ENCODE assay signal across 16 cellular contexts in the genomic region with DNA sequence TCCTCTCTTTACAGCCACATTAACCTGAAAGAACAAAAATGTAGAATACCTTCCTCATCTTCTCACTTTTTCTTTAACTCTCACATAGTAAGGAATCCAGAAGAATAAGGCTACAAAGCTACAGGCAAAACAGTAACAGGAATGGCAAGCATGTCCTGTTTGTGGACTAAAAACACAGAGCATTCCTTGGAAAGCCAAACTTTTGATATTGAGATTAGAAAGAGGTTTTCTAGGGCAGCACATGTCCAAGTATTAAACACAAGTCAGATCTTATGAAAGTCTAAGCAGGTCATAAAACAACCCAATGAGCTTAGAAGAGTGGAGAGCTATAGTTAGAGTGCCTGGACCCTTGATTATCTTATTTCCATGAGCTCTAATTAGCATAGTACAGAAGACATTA. TPM values are rescaled to one million over a fixed set of nuclear protein-coding genes. Genes with fewer than 3 reads are reported as not detected.
A peak's percentile ranks its signal among the peaks of the same experiment; 100 is the strongest.
DNase-seq lines count a peak whose midpoint lies in the region; ATAC-seq and TF ChIP-seq lines count a peak whose summit lies in the region.
"Had no signal": no experiment of that assay in that cellular context is flagged by ENCODE, and none has a peak within 500 bp of the region (broad histone marks: within the 10 kb centered on the region; RNA-seq: fewer than 3 reads in every experiment).

No MANE protein-coding gene starts in this region.

- no peak for TF ChIP-seq CTCF in left ventricle myocardium inferior (IDR thresholded peaks at IDR 0.05; ENCODE audit: borderline replicate concordance)
- TF ChIP-seq CTCF in MCF 10A (IDR thresholded peaks at IDR 0.05; ENCODE audit: unreplicated experiment): no peak
- TF ChIP-seq CTCF in uterus (IDR thresholded peaks at IDR 0.05): no peak

- no TSS peak for BruUV-seq in MCF 10A (replicated peaks; lab: Mats Ljungman, UMichigan)

- H3K4me1 ChIP-seq in left ventricle myocardium inferior (peaks cover 29% of the 10 kb centered on the region), mucosa of rectum (ENCODE audit: control insufficient read depth in 2 of 2, insufficient read depth in 2 of 2, low read length in 2 of 2) (peaks cover 0 to 10% of the 10 kb centered on the region in 2 donors), uterus (peaks cover 0 to 4% of the 10 kb centered on the region in 2 donors)
- H3K4me1 ChIP-seq: sigmoid colon had no signal

- no peaks in the 10 kb centered on the region for H3K27me3 ChIP-seq in left ventricle myocardium inferior (ENCODE audit: low read depth)
- no peaks in the 10 kb centered on the region for H3K27me3 ChIP-seq in mucosa of rectum (ENCODE audit: control insufficient read depth in 2 of 2, insufficient read depth in 2 of 2, low read length in 2 of 2)
- no peaks in the 10 kb centered on the region for H3K27me3 ChIP-seq in uterus
- H3K27me3 ChIP-seq: sigmoid colon, thyroid gland had no signal

- no peak overlapping the region for H3K4me3 ChIP-seq in left ventricle myocardium inferior
- H3K4me3 ChIP-seq in mucosa of rectum (ENCODE audit: low read length in 2 of 2): no peak overlapping the region
- no peak overlapping the region for H3K4me3 ChIP-seq in uterus
- H3K4me3 ChIP-seq: GM12878, sigmoid colon, thyroid gland had no signal

- H3K9me3 ChIP-seq in left ventricle myocardium inferior (replicated peaks): no peaks in the 10 kb centered on the region
- peaks cover 0 to 2% of the 10 kb centered on the region in 2 donors for H3K9me3 ChIP-seq in mucosa of rectum (ENCODE audit: control insufficient read depth in 2 of 2, low read length in 2 of 2)
- no peaks in the 10 kb centered on the region for H3K9me3 ChIP-seq in uterus
- H3K9me3 ChIP-seq: sigmoid colon, thyroid gland had no signal

- DNase-seq in left ventricle myocardium inferior: no peak
- DNase-seq in Right ventricle myocardium superior: no peak
- no peak for DNase-seq in MCF 10A (ENCODE audit: unreplicated experiment)
- no peak for DNase-seq in uterus
- DNase-seq in activated CD4-positive, alpha-beta T cell treated with anti-CD3 and anti-CD28 coated beads for 4 hours: no peak
- no peak for DNase-seq in substantia nigra (lab: John Stamatoyannopoulos, UW)
- DNase-seq in activated CD4-positive, alpha-beta T cell treated with anti-CD3 and anti-CD28 coated beads, Interleukin-2, amount 10 ng/mL, durations not matched to agents 7 days and 5 days: no peak
- DNase-seq: caudate nucleus, DMS153, GOT3, islet precursor cell, sigmoid colon, thyroid gland had no signal

- H3K27ac Mint-ChIP-seq in MCF 10A (ENCODE audit: low read depth, unreplicated experiment): peak overlapping the region; percentile 81
- H3K27ac Mint-ChIP-seq in activated CD4-positive, alpha-beta T cell treated with anti-CD3 and anti-CD28 coated beads, Interleukin-2, amount 10 ng/mL, durations not matched to agents 7 days and 5 days: no peak overlapping the region

- H3K27ac ChIP-seq in left ventricle myocardium inferior (replicated peaks) (peak overlapping the region; percentile 82), mucosa of rectum (ENCODE audit: low read depth in 2 of 2, low read length in 2 of 2) (peak overlapping the region; percentile 33 to 62), uterus (peak overlapping the region; percentile 56 to 75), substantia nigra (ENCODE audit: low read depth, low read length, poor library complexity, severe bottlenecking) (no peak overlapping the region)

- POLR2A ChIA-PET in MCF 10A (lab: Yijun Ruan, JAX): interaction anchor here (0.6 kb wide), 1 partner anchor 629 kb away, joined by 3 read pairs; no protein-coding TSS in a partner anchor
- POLR2A ChIA-PET in activated CD4-positive, alpha-beta T cell treated with anti-CD3 and anti-CD28 coated beads, Interleukin-2, amount 10 ng/mL, durations not matched to agents 7 days and 5 days (lab: Charles Lee): no interaction called here

- no peak overlapping the region for H3K9ac ChIP-seq in mucosa of rectum (ENCODE audit: low read depth in 1 of 2, low read length in 2 of 2)

- no peaks in the 10 kb centered on the region for H3K36me3 ChIP-seq in left ventricle myocardium inferior
- H3K36me3 ChIP-seq in mucosa of rectum (ENCODE audit: control insufficient read depth in 2 of 2, insufficient read depth in 2 of 2, low read length in 2 of 2): no peaks in the 10 kb centered on the region
- H3K36me3 ChIP-seq in uterus: no peaks in the 10 kb centered on the region
- H3K36me3 ChIP-seq: sigmoid colon, thyroid gland had no signal

- intact Hi-C loops in left ventricle myocardium inferior (cut with micrococcal nuclease): loop anchor here (5.0 kb wide), 1 partner anchor 70 kb away; no protein-coding TSS in a partner anchor
- intact Hi-C loops in Right ventricle myocardium superior (cut with DNase I): no loop called here
- intact Hi-C loops in MCF 10A (cut with micrococcal nuclease): loop anchor here (2.0 kb wide), 1 partner anchor 128 kb away; the partner anchor contains the start of gene TMSB4X
- intact Hi-C loops in uterus (cut with DNase I; ENCODE audit: low total_unique reads): loop anchor here (10.0 kb wide), 1 partner anchor 128 kb away; the partner anchor contains the start of gene TMSB4X

- H3K4me3 Mint-ChIP-seq in MCF 10A (ENCODE audit: unreplicated experiment): no peak overlapping the region
- H3K4me3 Mint-ChIP-seq in activated CD4-positive, alpha-beta T cell treated with anti-CD3 and anti-CD28 coated beads, Interleukin-2, amount 10 ng/mL, durations not matched to agents 7 days and 5 days: no peak overlapping the region

- H3K9me3 Mint-ChIP-seq in MCF 10A (ENCODE audit: unreplicated experiment): no peaks in the 10 kb centered on the region
- H3K9me3 Mint-ChIP-seq in activated CD4-positive, alpha-beta T cell treated with anti-CD3 and anti-CD28 coated beads, Interleukin-2, amount 10 ng/mL, durations not matched to agents 7 days and 5 days: peaks cover 4% of the 10 kb centered on the region

- TF ChIP-seq POLR2A in uterus (IDR thresholded peaks at IDR 0.05): no peak

- ATAC-seq in Right ventricle myocardium superior (ENCODE audit: poor library complexity): no peak
- ATAC-seq: GM12878 had no signal

- H3K36me3 Mint-ChIP-seq in MCF 10A (ENCODE audit: insufficient read depth, unreplicated experiment): no peaks in the 10 kb centered on the region
- peaks cover 16% of the 10 kb centered on the region for H3K36me3 Mint-ChIP-seq in activated CD4-positive, alpha-beta T cell treated with anti-CD3 and anti-CD28 coated beads, Interleukin-2, amount 10 ng/mL, durations not matched to agents 7 days and 5 days (ENCODE audit: low read depth)

- peaks cover 32% of the 10 kb centered on the region for H3K4me1 Mint-ChIP-seq in MCF 10A (ENCODE audit: insufficient read depth, unreplicated experiment)
- peaks cover 44% of the 10 kb centered on the region for H3K4me1 Mint-ChIP-seq in activated CD4-positive, alpha-beta T cell treated with anti-CD3 and anti-CD28 coated beads, Interleukin-2, amount 10 ng/mL, durations not matched to agents 7 days and 5 days

- CTCF ChIA-PET in MCF 10A (lab: Yijun Ruan, JAX): interaction anchor here (1.1 to 1.5 kb wide), 2 partner anchors 156 to 288 kb away, joined by 3 read pairs; no protein-coding TSS in a partner anchor
- CTCF ChIA-PET in activated CD4-positive, alpha-beta T cell treated with anti-CD3 and anti-CD28 coated beads, Interleukin-2, amount 10 ng/mL, durations not matched to agents 7 days and 5 days (lab: Charles Lee): interaction anchor here (1.7 to 2.0 kb wide), 2 partner anchors 18 to 156 kb away, joined by 3 to 6 read pairs; no protein-coding TSS in a partner anchor

- peaks cover 11% of the 10 kb centered on the region for H3K27me3 Mint-ChIP-seq in MCF 10A (ENCODE audit: insufficient read depth, unreplicated experiment)
- H3K27me3 Mint-ChIP-seq in activated CD4-positive, alpha-beta T cell treated with anti-CD3 and anti-CD28 coated beads, Interleukin-2, amount 10 ng/mL, durations not matched to agents 7 days and 5 days: no peaks in the 10 kb centered on the region

RNA-seq across cellular contexts. Expression of gene FAM9C, which starts 58.2 kb away (rescaled TPM):
- total RNA-seq in left ventricle myocardium inferior: not detected
- total RNA-seq in Right ventricle myocardium superior: 0.35 TPM
- not detected in 2 replicates for total RNA-seq in MCF 10A (2022)
- total RNA-seq in uterus: under 1 TPM in 1 of 4 donors, not detected in 3; 0.07 TPM
- not detected for total RNA-seq in activated CD4-positive, alpha-beta T cell treated with anti-CD3 and anti-CD28 coated beads, Interleukin-2, amount 10 ng/mL, durations not matched to agents 7 days and 5 days
- total RNA-seq: GM12878; sigmoid colon; T-helper 2 cell treated with Interferon-gamma antibody and Interleukin-4, amounts not matched to agents 100 ng/mL and 5 ng/mL, for 36 hours had no signal
